ENCODE assay signal across 35 cellular contexts in the genomic region with DNA sequence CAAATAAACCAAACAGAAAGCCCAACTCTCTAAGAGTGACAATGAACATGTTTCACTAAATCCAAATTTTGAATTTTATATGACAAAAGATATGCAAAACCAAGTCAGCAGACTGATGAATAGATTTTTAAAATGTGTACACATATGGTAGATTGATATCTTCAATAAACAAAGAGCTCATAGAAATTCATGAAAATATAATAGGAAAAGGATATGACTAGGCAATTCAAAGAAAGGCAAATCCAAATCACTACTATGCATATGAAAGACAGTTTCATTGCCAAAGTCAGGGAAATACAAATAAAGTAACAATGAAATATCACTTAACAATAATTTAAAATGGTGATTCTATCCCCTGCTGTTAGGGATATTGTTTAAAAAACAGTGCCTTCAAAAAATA.
DNase-seq lines count a peak whose midpoint lies in the region; ATAC-seq, FAIRE-seq and TF ChIP-seq lines count a peak whose summit lies in the region.
"Had no signal": no experiment of that assay in that cellular context is flagged by ENCODE, and none has a peak within 500 bp of the region (broad histone marks: within the 10 kb centered on the region; RNA-seq: fewer than 3 reads in every experiment).

No MANE protein-coding gene starts in this region.

- H3F3A ChIP-seq in PC-3 (ENCODE audit: low read length, unreplicated experiment), result no peaks in the 10 kb centered on the region

- no peaks in the 10 kb centered on the region for H3K27me3 ChIP-seq in PC-3 (ENCODE audit: low read length)
- no peaks in the 10 kb centered on the region for H3K27me3 ChIP-seq in endothelial cell of umbilical vein (ENCODE audit: control insufficient read depth in 2 of 2, insufficient read depth in 2 of 2, low read length in 2 of 2)
- no peaks in the 10 kb centered on the region for H3K27me3 ChIP-seq in hepatocyte
- H3K27me3 ChIP-seq: BE2C; BLaER1; BLaER1 treated with 17β-estradiol and CSF1 and Interleukin-3, amounts not matched to agents 10 nM and 100 nM had no signal

- H2AFZ ChIP-seq in PC-3 (ENCODE audit: low read length) (no peak overlapping the region), endothelial cell of umbilical vein (ENCODE audit: low read depth, low read length) (no peak overlapping the region), hepatocyte (no peak overlapping the region)

- POLR2A ChIA-PET in PC-3 (lab: Charles Lee; ENCODE audit: unreplicated experiment) (interaction anchor here (0.5 kb wide), 1 partner anchor 911 kb away, joined by 3 read pairs; no protein-coding TSS in a partner anchor), endothelial cell of umbilical vein (lab: Charles Lee) (no interaction called here)

- no peak overlapping the region for H3K4me2 ChIP-seq in PC-3 (ENCODE audit: low read length)
- no peak overlapping the region for H3K4me2 ChIP-seq in endothelial cell of umbilical vein (ENCODE audit: insufficient read depth, low read length)
- H3K4me2 ChIP-seq in hepatocyte, result no peak overlapping the region
- H3K4me2 ChIP-seq: A549; BLaER1; BLaER1 treated with 17β-estradiol and CSF1 and Interleukin-3, amounts not matched to agents 10 nM and 100 nM had no signal

- intact Hi-C loops in PC-3 (cut with micrococcal nuclease), result no loop called here
- intact Hi-C loops in endothelial cell of umbilical vein (cut with micrococcal nuclease), result no loop called here

- H3K4me3 ChIP-seq in PC-3 (ENCODE audit: low read length), result no peak overlapping the region
- no peak overlapping the region for H3K4me3 ChIP-seq in endothelial cell of umbilical vein (replicated peaks in 1 of 3; ENCODE audit: insufficient read depth in 1 of 3, low read depth in 1 of 3, low read length in 3 of 3)
- no peak overlapping the region for H3K4me3 ChIP-seq in hepatocyte
- H3K4me3 ChIP-seq: A549; BLaER1; BLaER1 treated with 17β-estradiol and CSF1 and Interleukin-3, amounts not matched to agents 10 nM and 100 nM had no signal

- DNase-seq in NCI-H526 (lab: John Stamatoyannopoulos, UW), result peak; percentile 63 to 74
- DNase-seq in NCI-H526 treated with DMSO at 0.1 percent for 48 hours (lab: John Stamatoyannopoulos, UW), result peak; percentile 72
- no peak for DNase-seq in PC-3
- DNase-seq in endothelial cell of umbilical vein (ENCODE audit: low read depth, low spot score), result peak; percentile 21
- DNase-seq in COLO668 (lab: John Stamatoyannopoulos, UW; ENCODE audit: unreplicated experiment), result no peak
- no peak for DNase-seq in hepatocyte (ENCODE audit: low spot score)
- no peak for DNase-seq in NOMO-1 treated with DMSO at 0.1 percent for 48 hours (lab: John Stamatoyannopoulos, UW; ENCODE audit: unreplicated experiment)
- DNase-seq: 8988T; ACHN; AML-193; BE2C; C1 segment of cervical spinal cord; Caco-2; Calu3; CD4-positive, alpha-beta memory T cell; CD4-positive, alpha-beta T cell; CD4-positive, CD25-positive, alpha-beta regulatory T cell; CD8-positive, alpha-beta memory T cell; CD8-positive, alpha-beta T cell; COR-L47; DMS 273 treated with DMSO at 0.1 percent for 48 hours; DMS153; DMS53; DMS79; DMS79 treated with DMSO at 0.1 percent for 48 hours; DND-41; EL had no signal

- H3K27ac ChIP-seq in PC-3 (ENCODE audit: low read length), result no peak overlapping the region
- no peak overlapping the region for H3K27ac ChIP-seq in endothelial cell of umbilical vein (ENCODE audit: insufficient read depth, low read depth, low read length)
- H3K27ac ChIP-seq in hepatocyte, result no peak overlapping the region
- H3K27ac ChIP-seq: 22Rv1; A549; BLaER1; BLaER1 treated with 17β-estradiol and CSF1 and Interleukin-3, amounts not matched to agents 10 nM and 100 nM; C4-2B had no signal

- H3K9me3 ChIP-seq in PC-3 (ENCODE audit: low read length) (no peaks in the 10 kb centered on the region), endothelial cell of umbilical vein (replicated peaks; ENCODE audit: control insufficient read depth, insufficient read depth, low read length) (no peaks in the 10 kb centered on the region), hepatocyte (ENCODE audit: low read depth) (no peaks in the 10 kb centered on the region)
- H3K9me3 ChIP-seq: A549; BE2C; BLaER1; BLaER1 treated with 17β-estradiol and CSF1 and Interleukin-3, amounts not matched to agents 10 nM and 100 nM had no signal

- BruUV-seq in PC-3 (replicated peaks; lab: Mats Ljungman, UMichigan) (no TSS peak), endothelial cell of umbilical vein (replicated peaks; lab: Mats Ljungman, UMichigan) (no TSS peak)

- H3K9ac ChIP-seq in PC-3 (ENCODE audit: low read length), result no peak overlapping the region
- no peak overlapping the region for H3K9ac ChIP-seq in endothelial cell of umbilical vein (replicated peaks; ENCODE audit: extremely low read depth, insufficient read depth, low read length)
- H3K9ac ChIP-seq: BLaER1; BLaER1 treated with 17β-estradiol and CSF1 and Interleukin-3, amounts not matched to agents 10 nM and 100 nM had no signal

- no peaks in the 10 kb centered on the region for H3K36me3 ChIP-seq in PC-3 (ENCODE audit: low read depth, low read length)
- no peaks in the 10 kb centered on the region for H3K36me3 ChIP-seq in endothelial cell of umbilical vein (ENCODE audit: control insufficient read depth in 2 of 2, extremely low read depth in 1 of 2, insufficient read depth in 2 of 2, low read length in 2 of 2)
- H3K36me3 ChIP-seq in hepatocyte (replicated peaks; ENCODE audit: insufficient read depth, low read depth), result no peaks in the 10 kb centered on the region
- H3K36me3 ChIP-seq: BE2C; BLaER1; BLaER1 treated with 17β-estradiol and CSF1 and Interleukin-3, amounts not matched to agents 10 nM and 100 nM had no signal

- ATAC-seq in PC-3, result peak; percentile 79
- no peak for ATAC-seq in HG03520 (IDR thresholded peaks at IDR 0.05; ENCODE audit: unreplicated experiment)
- ATAC-seq: A549; CD8-positive, alpha-beta T cell had no signal

- no peak for TF ChIP-seq POLR2A in endothelial cell of umbilical vein (IDR thresholded peaks at IDR 0.05; ENCODE audit: low read depth, low read length)

- no peaks in the 10 kb centered on the region for H3K9me1 ChIP-seq in endothelial cell of umbilical vein (replicated peaks; ENCODE audit: control insufficient read depth, extremely low read depth, insufficient read depth, low read length)

- H3K79me2 ChIP-seq in PC-3 (ENCODE audit: low read length) (no peaks in the 10 kb centered on the region), endothelial cell of umbilical vein (ENCODE audit: control insufficient read depth, insufficient read depth, low read length) (no peaks in the 10 kb centered on the region), hepatocyte (no peaks in the 10 kb centered on the region)

- FAIRE-seq in endothelial cell of umbilical vein (lab: Jason Lieb, UNC), result no peak
- FAIRE-seq: A204.1, A549, D721Med had no signal

- dilution Hi-C loops in endothelial cell of umbilical vein (cut with MboI; ENCODE audit: extremely low pct_ligation_motif_present, low sequenced_read_pairs), result no loop called here

- H4K20me1 ChIP-seq in PC-3 (ENCODE audit: low read length) (no peaks in the 10 kb centered on the region), endothelial cell of umbilical vein (replicated peaks; ENCODE audit: control insufficient read depth, extremely low read depth, insufficient read depth, low read length) (no peaks in the 10 kb centered on the region), hepatocyte (ENCODE audit: insufficient read depth, poor library complexity, severe bottlenecking) (no peaks in the 10 kb centered on the region)
- H4K20me1 ChIP-seq: BLaER1; BLaER1 treated with 17β-estradiol and CSF1 and Interleukin-3, amounts not matched to agents 10 nM and 100 nM had no signal

- CTCF ChIA-PET in PC-3 (lab: Charles Lee) (no interaction called here), endothelial cell of umbilical vein (lab: Charles Lee) (interaction anchor here (0.5 kb wide), 1 partner anchor 11 kb away, joined by 3 read pairs; no protein-coding TSS in a partner anchor)

- TF ChIP-seq CTCF in PC-3 (conservative IDR thresholded peaks at IDR 0.05; ENCODE audit: low read depth, low read length), result no peak
- no peak for TF ChIP-seq CTCF in endothelial cell of umbilical vein (IDR thresholded peaks at IDR 0.05; ENCODE audit: extremely low read depth in 1 of 2, insufficient read depth in 1 of 2, low read depth in 1 of 2, low read length in 2 of 2)
- no peak for TF ChIP-seq CTCF in hepatocyte (IDR thresholded peaks at IDR 0.05; ENCODE audit: poor library complexity)

- no peaks in the 10 kb centered on the region for H3K4me1 ChIP-seq in PC-3 (ENCODE audit: insufficient read depth, low read length)
- peaks cover 2% of the 10 kb centered on the region for H3K4me1 ChIP-seq in endothelial cell of umbilical vein (ENCODE audit: control insufficient read depth, extremely low read depth, insufficient read depth, low read length)
- H3K4me1 ChIP-seq in hepatocyte (ENCODE audit: insufficient read depth), result no peaks in the 10 kb centered on the region
- H3K4me1 ChIP-seq: A549; BE2C; BLaER1; BLaER1 treated with 17β-estradiol and CSF1 and Interleukin-3, amounts not matched to agents 10 nM and 100 nM had no signal

- H3K9me2 ChIP-seq in PC-3 (replicated peaks; ENCODE audit: low read length) (no peaks in the 10 kb centered on the region), hepatocyte (replicated peaks; ENCODE audit: insufficient read depth) (no peaks in the 10 kb centered on the region)

TF ChIP-seq in endothelial cell of umbilical vein, 7 proteins besides CTCF, POLR2A, EP300 and RAD21:
- no peak for TF ChIP-seq GATA2 (IDR thresholded peaks at IDR 0.05; ENCODE audit: insufficient read depth, insufficient read length, low read depth, low read length)
- no peak for TF ChIP-seq MAX (IDR thresholded peaks at IDR 0.05; ENCODE audit: insufficient read depth, insufficient read length)
- TF ChIP-seq MYC (IDR thresholded peaks at IDR 0.05; ENCODE audit: low read depth, low read length), result no peak
- no peak for TF ChIP-seq FOS (IDR thresholded peaks at IDR 0.05; ENCODE audit: borderline replicate concordance, insufficient read depth, low read length)
- TF ChIP-seq POLR2AphosphoS5 (IDR thresholded peaks at IDR 0.05; ENCODE audit: insufficient read depth, low read depth, low read length), result no peak
- no peak for TF ChIP-seq EZH2 (IDR thresholded peaks at IDR 0.05; ENCODE audit: borderline replicate concordance, low read depth, low read length, severe bottlenecking)
- no peak for TF ChIP-seq JUN (IDR thresholded peaks at IDR 0.05; ENCODE audit: borderline replicate concordance, insufficient read depth, insufficient read length, low read depth)

Comparison
In these comparisons a context has a peak if more than half of its experiments do, and no peak if none do; other contexts are left out.
1. DNase-seq: peak in NCI-H526 (2 of 2), NCI-H526 treated with DMSO at 0.1 percent for 48 hours (single experiment) and endothelial cell of umbilical vein (single experiment); none in PC-3 (single experiment), COLO668 (single experiment), hepatocyte (single experiment) and NOMO-1 treated with DMSO at 0.1 percent for 48 hours (single experiment).